10 cellular contexts compared by ENCODE assay signal in the genomic region with DNA sequence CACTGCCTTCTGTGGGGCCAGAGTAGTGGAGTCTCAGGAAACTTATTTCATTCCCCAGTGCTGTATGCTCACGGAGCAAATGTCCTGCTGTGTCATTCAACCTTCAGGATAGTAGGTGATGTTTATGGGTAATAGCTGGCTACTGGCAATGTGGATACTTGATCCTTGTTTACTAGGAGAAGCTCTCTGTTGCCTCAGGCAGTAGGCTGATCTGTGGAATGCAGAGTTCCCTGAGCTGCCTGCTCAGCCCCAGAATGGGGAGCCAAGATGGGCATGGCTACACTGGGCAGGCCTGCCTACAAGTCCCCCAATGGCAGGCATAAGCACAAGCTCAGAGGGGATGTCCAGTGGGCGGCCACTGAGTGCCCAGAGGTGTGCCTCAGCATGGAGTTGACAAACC.
"Had no signal": no experiment of that assay in that cellular context is flagged by ENCODE, and none has a peak within 500 bp of the region (broad histone marks: within the 10 kb centered on the region; RNA-seq: fewer than 3 reads in every experiment).

No MANE protein-coding gene starts in this region.

- H3K9me3 ChIP-seq: HAP-1 had no signal

- H3K9me3 Mint-ChIP-seq: HFFc6 had no signal

- H3K4me1 Mint-ChIP-seq: IgD-negative memory B cell had no signal

- H3K9ac ChIP-seq: GM23248 had no signal

- H3K36me3 ChIP-seq: HAP-1 had no signal

- ATAC-seq: HCT116, HepG2 had no signal

- DNase-seq: GM23248, GOT3, H7, HFFc6, KBM-7 had no signal

- H3K27ac Mint-ChIP-seq: HFFc6, IgD-negative memory B cell had no signal

- H3K36me3 Mint-ChIP-seq: IgD-negative memory B cell had no signal

- H3K4me3 ChIP-seq: GM23248, HAP-1 had no signal

- H3K27ac ChIP-seq: GM23248, HL-60 had no signal

- H3K4me3 Mint-ChIP-seq: HFFc6, IgD-negative memory B cell had no signal

- H3K4me1 ChIP-seq: HAP-1 had no signal
